Comparison of ENCODE assay signal across 17 cellular contexts in the genomic region with DNA sequence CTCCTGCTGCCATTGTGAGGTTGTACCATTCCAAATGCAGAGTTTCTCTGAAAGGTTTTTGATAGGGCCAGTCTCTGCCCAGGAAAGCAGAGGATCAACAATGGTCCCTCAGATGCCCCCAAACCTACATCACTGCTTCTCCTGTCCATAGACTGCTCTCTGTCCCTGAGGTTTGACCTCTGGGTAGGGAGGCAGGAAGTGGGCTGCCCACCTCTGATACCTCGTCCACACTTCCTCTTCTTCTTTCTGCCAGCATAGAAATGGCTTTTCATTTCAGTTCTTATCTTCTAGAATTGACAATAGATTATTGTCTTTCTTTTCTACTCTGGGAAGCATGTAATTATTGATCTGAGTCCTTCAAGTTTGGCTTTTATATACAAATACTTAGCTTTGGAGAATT.
DNase-seq lines count a peak whose midpoint lies in the region; ATAC-seq lines count a peak whose summit lies in the region.
"Had no signal": no experiment of that assay in that cellular context is flagged by ENCODE, and none has a peak within 500 bp of the region (broad histone marks: within the 10 kb centered on the region; RNA-seq: fewer than 3 reads in every experiment).

No MANE protein-coding gene starts in this region.

- DNase-seq in SKM-1 (lab: John Stamatoyannopoulos, UW; ENCODE audit: unreplicated experiment): peak; percentile 25
- DNase-seq in NCI-H82 treated with DMSO at 0.1 percent for 48 hours (lab: John Stamatoyannopoulos, UW; ENCODE audit: unreplicated experiment): no peak
- no peak for DNase-seq in COLO829 (ENCODE audit: low spot score)
- no peak for DNase-seq in mesenteric fat pad (ENCODE audit: low spot score)
- no peak for DNase-seq in DMS 273 treated with DMSO at 0.1 percent for 48 hours (lab: John Stamatoyannopoulos, UW)
- DNase-seq: activated T-cell treated with anti-CD3 and anti-CD28 coated beads, Interleukin-2, amount 50 U/mL, for 4 hours; C1 segment of cervical spinal cord; H9; IMR-90; lower lobe of right lung; NCI-H2107; PC-3; stimulated activated CD4-positive, alpha-beta T cell treated with anti-CD3 and anti-CD28 coated beads, Interleukin-2, amount 100 ng/mL, for 24 hours; T1000 had no signal

- ATAC-seq in GM18519 (IDR thresholded peaks at IDR 0.05; ENCODE audit: low FRiP score, unreplicated experiment) (peak; percentile 59), GM21381 (IDR thresholded peaks at IDR 0.05; ENCODE audit: unreplicated experiment) (peak; percentile 79), HG03108 (IDR thresholded peaks at IDR 0.05; ENCODE audit: unreplicated experiment) (peak; percentile 80)
- ATAC-seq: activated T-cell treated with anti-CD3 and anti-CD28 coated beads, Interleukin-2, amount 50 U/mL, for 4 hours; lower lobe of right lung; PC-3 had no signal
